1 cellular context compared by ENCODE assay signal in genomic region chr17:68455756-68456528, GRCh38.
TF ChIP-seq lines count a peak whose summit lies in the region.

No MANE protein-coding gene starts in this region.

TF ChIP-seq in GM23338, 12 proteins besides CTCF, POLR2A, EP300 and RAD21 (continued from another document):
- TF ChIP-seq, protein P1, sequence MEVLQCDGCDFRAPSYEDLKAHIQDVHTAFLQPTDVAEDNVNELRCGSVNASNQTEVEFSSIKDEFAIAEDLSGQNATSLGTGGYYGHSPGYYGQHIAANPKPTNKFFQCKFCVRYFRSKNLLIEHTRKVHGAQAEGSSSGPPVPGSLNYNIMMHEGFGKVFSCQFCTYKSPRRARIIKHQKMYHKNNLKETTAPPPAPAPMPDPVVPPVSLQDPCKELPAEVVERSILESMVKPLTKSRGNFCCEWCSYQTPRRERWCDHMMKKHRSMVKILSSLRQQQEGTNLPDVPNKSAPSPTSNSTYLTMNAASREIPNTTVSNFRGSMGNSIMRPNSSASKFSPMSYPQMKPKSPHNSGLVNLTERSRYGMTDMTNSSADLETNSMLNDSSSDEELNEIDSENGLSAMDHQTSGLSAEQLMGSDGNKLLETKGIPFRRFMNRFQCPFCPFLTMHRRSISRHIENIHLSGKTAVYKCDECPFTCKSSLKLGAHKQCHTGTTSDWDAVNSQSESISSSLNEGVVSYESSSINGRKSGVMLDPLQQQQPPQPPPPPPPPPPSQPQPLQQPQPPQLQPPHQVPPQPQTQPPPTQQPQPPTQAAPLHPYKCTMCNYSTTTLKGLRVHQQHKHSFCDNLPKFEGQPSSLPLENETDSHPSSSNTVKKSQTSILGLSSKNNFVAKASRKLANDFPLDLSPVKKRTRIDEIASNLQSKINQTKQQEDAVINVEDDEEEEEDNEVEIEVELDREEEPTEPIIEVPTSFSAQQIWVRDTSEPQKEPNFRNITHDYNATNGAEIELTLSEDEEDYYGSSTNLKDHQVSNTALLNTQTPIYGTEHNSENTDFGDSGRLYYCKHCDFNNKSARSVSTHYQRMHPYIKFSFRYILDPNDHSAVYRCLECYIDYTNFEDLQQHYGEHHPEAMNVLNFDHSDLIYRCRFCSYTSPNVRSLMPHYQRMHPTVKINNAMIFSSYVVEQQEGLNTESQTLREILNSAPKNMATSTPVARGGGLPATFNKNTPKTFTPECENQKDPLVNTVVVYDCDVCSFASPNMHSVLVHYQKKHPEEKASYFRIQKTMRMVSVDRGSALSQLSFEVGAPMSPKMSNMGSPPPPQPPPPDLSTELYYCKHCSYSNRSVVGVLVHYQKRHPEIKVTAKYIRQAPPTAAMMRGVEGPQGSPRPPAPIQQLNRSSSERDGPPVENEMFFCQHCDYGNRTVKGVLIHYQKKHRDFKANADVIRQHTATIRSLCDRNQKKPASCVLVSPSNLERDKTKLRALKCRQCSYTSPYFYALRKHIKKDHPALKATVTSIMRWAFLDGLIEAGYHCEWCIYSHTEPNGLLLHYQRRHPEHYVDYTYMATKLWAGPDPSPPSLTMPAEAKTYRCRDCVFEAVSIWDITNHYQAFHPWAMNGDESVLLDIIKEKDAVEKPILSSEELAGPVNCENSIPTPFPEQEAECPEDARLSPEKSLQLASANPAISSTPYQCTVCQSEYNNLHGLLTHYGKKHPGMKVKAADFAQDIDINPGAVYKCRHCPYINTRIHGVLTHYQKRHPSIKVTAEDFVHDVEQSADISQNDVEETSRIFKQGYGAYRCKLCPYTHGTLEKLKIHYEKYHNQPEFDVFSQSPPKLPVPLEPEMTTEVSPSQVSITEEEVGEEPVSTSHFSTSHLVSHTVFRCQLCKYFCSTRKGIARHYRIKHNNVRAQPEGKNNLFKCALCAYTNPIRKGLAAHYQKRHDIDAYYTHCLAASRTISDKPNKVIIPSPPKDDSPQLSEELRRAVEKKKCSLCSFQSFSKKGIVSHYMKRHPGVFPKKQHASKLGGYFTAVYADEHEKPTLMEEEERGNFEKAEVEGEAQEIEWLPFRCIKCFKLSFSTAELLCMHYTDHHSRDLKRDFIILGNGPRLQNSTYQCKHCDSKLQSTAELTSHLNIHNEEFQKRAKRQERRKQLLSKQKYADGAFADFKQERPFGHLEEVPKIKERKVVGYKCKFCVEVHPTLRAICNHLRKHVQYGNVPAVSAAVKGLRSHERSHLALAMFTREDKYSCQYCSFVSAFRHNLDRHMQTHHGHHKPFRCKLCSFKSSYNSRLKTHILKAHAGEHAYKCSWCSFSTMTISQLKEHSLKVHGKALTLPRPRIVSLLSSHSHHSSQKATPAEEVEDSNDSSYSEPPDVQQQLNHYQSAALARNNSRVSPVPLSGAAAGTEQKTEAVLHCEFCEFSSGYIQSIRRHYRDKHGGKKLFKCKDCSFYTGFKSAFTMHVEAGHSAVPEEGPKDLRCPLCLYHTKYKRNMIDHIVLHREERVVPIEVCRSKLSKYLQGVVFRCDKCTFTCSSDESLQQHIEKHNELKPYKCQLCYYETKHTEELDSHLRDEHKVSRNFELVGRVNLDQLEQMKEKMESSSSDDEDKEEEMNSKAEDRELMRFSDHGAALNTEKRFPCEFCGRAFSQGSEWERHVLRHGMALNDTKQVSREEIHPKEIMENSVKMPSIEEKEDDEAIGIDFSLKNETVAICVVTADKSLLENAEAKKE (CRISPR knock-in tag; IDR thresholded peaks at IDR 0.05): no peak
- TF ChIP-seq CREB1 (CRISPR knock-in tag; IDR thresholded peaks at IDR 0.05; ENCODE audit: low read depth) (no peak), NANOG (IDR thresholded peaks at IDR 0.05; ENCODE audit: borderline replicate concordance) (no peak), JUNB (IDR thresholded peaks at IDR 0.05; ENCODE audit: unreplicated experiment) (no peak), EZH2 (IDR thresholded peaks at IDR 0.05; ENCODE audit: low read depth, unreplicated experiment) (no peak), ZNF114 (CRISPR knock-in tag; IDR thresholded peaks at IDR 0.05) (no peak), POLR2AphosphoS5 (IDR thresholded peaks at IDR 0.05; ENCODE audit: low read depth) (no peak), ZNF331 (CRISPR knock-in tag; IDR thresholded peaks at IDR 0.05; ENCODE audit: low read depth) (no peak), STAT1 (IDR thresholded peaks at IDR 0.05; ENCODE audit: unreplicated experiment) (no peak), EZH2phosphoT487 (IDR thresholded peaks at IDR 0.05; ENCODE audit: unreplicated experiment) (no peak)
- TF ChIP-seq, protein P2, sequence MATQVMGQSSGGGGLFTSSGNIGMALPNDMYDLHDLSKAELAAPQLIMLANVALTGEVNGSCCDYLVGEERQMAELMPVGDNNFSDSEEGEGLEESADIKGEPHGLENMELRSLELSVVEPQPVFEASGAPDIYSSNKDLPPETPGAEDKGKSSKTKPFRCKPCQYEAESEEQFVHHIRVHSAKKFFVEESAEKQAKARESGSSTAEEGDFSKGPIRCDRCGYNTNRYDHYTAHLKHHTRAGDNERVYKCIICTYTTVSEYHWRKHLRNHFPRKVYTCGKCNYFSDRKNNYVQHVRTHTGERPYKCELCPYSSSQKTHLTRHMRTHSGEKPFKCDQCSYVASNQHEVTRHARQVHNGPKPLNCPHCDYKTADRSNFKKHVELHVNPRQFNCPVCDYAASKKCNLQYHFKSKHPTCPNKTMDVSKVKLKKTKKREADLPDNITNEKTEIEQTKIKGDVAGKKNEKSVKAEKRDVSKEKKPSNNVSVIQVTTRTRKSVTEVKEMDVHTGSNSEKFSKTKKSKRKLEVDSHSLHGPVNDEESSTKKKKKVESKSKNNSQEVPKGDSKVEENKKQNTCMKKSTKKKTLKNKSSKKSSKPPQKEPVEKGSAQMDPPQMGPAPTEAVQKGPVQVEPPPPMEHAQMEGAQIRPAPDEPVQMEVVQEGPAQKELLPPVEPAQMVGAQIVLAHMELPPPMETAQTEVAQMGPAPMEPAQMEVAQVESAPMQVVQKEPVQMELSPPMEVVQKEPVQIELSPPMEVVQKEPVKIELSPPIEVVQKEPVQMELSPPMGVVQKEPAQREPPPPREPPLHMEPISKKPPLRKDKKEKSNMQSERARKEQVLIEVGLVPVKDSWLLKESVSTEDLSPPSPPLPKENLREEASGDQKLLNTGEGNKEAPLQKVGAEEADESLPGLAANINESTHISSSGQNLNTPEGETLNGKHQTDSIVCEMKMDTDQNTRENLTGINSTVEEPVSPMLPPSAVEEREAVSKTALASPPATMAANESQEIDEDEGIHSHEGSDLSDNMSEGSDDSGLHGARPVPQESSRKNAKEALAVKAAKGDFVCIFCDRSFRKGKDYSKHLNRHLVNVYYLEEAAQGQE (IDR thresholded peaks at IDR 0.05; ENCODE audit: unreplicated experiment): no peak
